18 cellular contexts compared by ENCODE assay signal in the genomic region with DNA sequence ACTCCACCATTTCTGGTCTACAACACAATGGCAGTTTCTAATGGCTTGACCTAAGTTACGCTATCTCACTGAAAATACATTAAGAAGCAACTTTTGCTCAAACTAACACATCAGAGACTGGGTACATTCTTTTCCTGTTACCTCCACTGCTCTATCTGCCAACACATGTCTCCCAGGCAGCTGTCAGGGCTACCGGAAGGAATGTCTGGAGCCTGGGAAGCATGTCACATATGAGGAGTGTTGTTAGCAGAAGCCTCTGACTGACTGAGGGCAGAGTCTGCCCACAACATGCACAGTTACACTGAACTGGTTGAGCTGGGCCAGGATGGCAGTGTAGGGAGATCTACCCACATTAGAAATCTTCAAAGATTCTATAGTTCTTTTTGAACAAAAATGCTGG.
A peak's percentile ranks its signal among the peaks of the same experiment; 100 is the strongest.
DNase-seq lines count a peak whose midpoint lies in the region; ATAC-seq and TF ChIP-seq lines count a peak whose summit lies in the region.
"Had no signal": no experiment of that assay in that cellular context is flagged by ENCODE, and none has a peak within 500 bp of the region (broad histone marks: within the 10 kb centered on the region; RNA-seq: fewer than 3 reads in every experiment).

No MANE protein-coding gene starts in this region.

- no peak overlapping the region for H2AK5ac ChIP-seq in trophoblast cell (ENCODE audit: low read length)

- no peak overlapping the region for H3K9ac ChIP-seq in trophoblast cell (ENCODE audit: low read length)

- H3K36me3 ChIP-seq in trophoblast cell (ENCODE audit: control insufficient read depth in 1 of 2, insufficient read depth in 2 of 2, low read length in 2 of 2) (peaks cover 0 to 3% of the 10 kb centered on the region in 2 experiments), gastroesophageal sphincter (peaks cover 0 to 47% of the 10 kb centered on the region in 2 donors)

- ATAC-seq in HG03571 (IDR thresholded peaks at IDR 0.05; ENCODE audit: unreplicated experiment) (no peak), gastroesophageal sphincter (no peak), GM21526 (IDR thresholded peaks at IDR 0.05; ENCODE audit: low FRiP score, unreplicated experiment) (no peak)
- ATAC-seq: GM23338, Right ventricle myocardium inferior had no signal

- no peak overlapping the region for H2BK5ac ChIP-seq in trophoblast cell (ENCODE audit: low read depth, low read length, poor library complexity)

- WGBS in trophoblast cell (ENCODE audit: extremely low coverage, insufficient coverage, insufficient read length), result no CpG with 5 or more reads among the region's 2 CpGs
- 60% methylated on average over 2 of the region's 2 CpGs; no CpG with 5 or more reads in 1 of the 2 donors for WGBS in gastroesophageal sphincter (ENCODE audit: low coverage in 1 of 2), 2 donors

- no peak for TF ChIP-seq CTCF in gastroesophageal sphincter (IDR thresholded peaks at IDR 0.05)

- TF ChIP-seq POLR2A in gastroesophageal sphincter (IDR thresholded peaks at IDR 0.05), result no peak

- H3K4me3 ChIP-seq in trophoblast cell (ENCODE audit: low read depth, low read length), result no peak overlapping the region
- no peak overlapping the region for H3K4me3 ChIP-seq in gastroesophageal sphincter
- H3K4me3 ChIP-seq: GM23338 had no signal

- no peak overlapping the region for H3K4ac ChIP-seq in trophoblast cell (ENCODE audit: low read depth, low read length)

- H3K14ac ChIP-seq in trophoblast cell (ENCODE audit: low read length), result no peak overlapping the region

- H3K18ac ChIP-seq in trophoblast cell (ENCODE audit: low read length), result no peak overlapping the region

- DNase-seq in HCEC 1CT, result peak; percentile 19
- DNase-seq in astrocyte of the hippocampus (ENCODE audit: low read depth, low spot score), result peak; percentile 37
- DNase-seq in iris pigment epithelial cell (ENCODE audit: low read depth), result peak; percentile 30
- DNase-seq in trophoblast cell, result peak; percentile 35 to 56
- DNase-seq in cerebellar nuclear complex (lab: John Stamatoyannopoulos, UW), result no peak
- DNase-seq: Calu3; CD4-positive, alpha-beta T cell; DMS79 treated with DMSO at 0.1 percent for 48 hours; GF-D8; NCI-H1105 treated with DMSO at 0.1 percent for 48 hours; NCI-H187 treated with DMSO at 0.1 percent for 48 hours; NCI-H2171; NCI-H774 had no signal

- no peaks in the 10 kb centered on the region for H3K79me2 ChIP-seq in trophoblast cell (ENCODE audit: control insufficient read depth, insufficient read depth, low read length, poor library complexity)

- no peaks in the 10 kb centered on the region for H3K27me3 ChIP-seq in trophoblast cell (ENCODE audit: insufficient read depth, low read length)
- H3K27me3 ChIP-seq in gastroesophageal sphincter, result no peaks in the 10 kb centered on the region

- no peak overlapping the region for H3K23ac ChIP-seq in trophoblast cell (ENCODE audit: low read length)

- H2BK12ac ChIP-seq in trophoblast cell (ENCODE audit: low read length), result no peak overlapping the region

- no peak overlapping the region for H4K12ac ChIP-seq in trophoblast cell (ENCODE audit: low read depth, low read length)

- no peak overlapping the region for H4K91ac ChIP-seq in trophoblast cell (ENCODE audit: low read depth, low read length)

- no peak for TF ChIP-seq EP300 in gastroesophageal sphincter (IDR thresholded peaks at IDR 0.05)

- no peak overlapping the region for H2AFZ ChIP-seq in trophoblast cell (ENCODE audit: insufficient read depth, low read length, poor library complexity)
- H2AFZ ChIP-seq: GM23338 had no signal

- H3K4me2 ChIP-seq in trophoblast cell (ENCODE audit: low read length), result no peak overlapping the region
- H3K4me2 ChIP-seq: GM23338 had no signal

- no peaks in the 10 kb centered on the region for H3K79me1 ChIP-seq in trophoblast cell (ENCODE audit: low read length)

- H3K9me3 ChIP-seq in trophoblast cell (ENCODE audit: insufficient read depth, low read depth, low read length) (no peaks in the 10 kb centered on the region), gastroesophageal sphincter (peaks cover 0 to 9% (median 0%) of the 10 kb centered on the region in 3 donors)

- no peak overlapping the region for H4K8ac ChIP-seq in trophoblast cell (ENCODE audit: low read depth, low read length)

- H3K4me1 ChIP-seq in trophoblast cell (ENCODE audit: control insufficient read depth in 1 of 2, insufficient read depth in 2 of 2, low read length in 2 of 2), result peaks cover 0 to 2% of the 10 kb centered on the region in 2 experiments
- H3K4me1 ChIP-seq in gastroesophageal sphincter, result peaks cover 0 to 6% (median 0%) of the 10 kb centered on the region in 3 donors

- no peak overlapping the region for H3K27ac ChIP-seq in trophoblast cell (ENCODE audit: low read depth, low read length)
- no peak overlapping the region for H3K27ac ChIP-seq in gastroesophageal sphincter

- no peak overlapping the region for H2BK120ac ChIP-seq in trophoblast cell (ENCODE audit: insufficient read depth, low read length, poor library complexity)

Comparison
In these comparisons a context has a peak if more than half of its experiments do, and no peak if none do; other contexts are left out.
1. DNase-seq: peak in HCEC 1CT (single experiment), astrocyte of the hippocampus (single experiment), iris pigment epithelial cell (single experiment) and trophoblast cell (2 of 2); none in cerebellar nuclear complex (0 of 2).